Comparison of ENCODE assay signal across 28 cellular contexts in genomic region chr15:54776410-54776809, GRCh38.
"Had no signal": no experiment of that assay in that cellular context is flagged by ENCODE, and none has a peak within 500 bp of the region (broad histone marks: within the 10 kb centered on the region; RNA-seq: fewer than 3 reads in every experiment).

No MANE protein-coding gene starts in this region.

- H3K27ac ChIP-seq: colonic mucosa, coronary artery, dorsolateral prefrontal cortex, epithelial cell of prostate, esophagus muscularis mucosa, esophagus squamous epithelium, foreskin keratinocyte, gastrocnemius medialis, gastroesophageal sphincter, heart left ventricle, heart right ventricle had no signal

- H3K9me3 ChIP-seq: colonic mucosa, esophagus muscularis mucosa, esophagus squamous epithelium, gastrocnemius medialis, gastroesophageal sphincter, heart left ventricle, heart right ventricle had no signal

- H3K36me3 ChIP-seq: colonic mucosa, esophagus muscularis mucosa, esophagus squamous epithelium, gastrocnemius medialis, gastroesophageal sphincter, heart left ventricle, heart right ventricle had no signal

- DNase-seq: colonic mucosa; cortex of kidney; dermis blood vessel endothelial cell; dorsolateral prefrontal cortex; effector CD4-positive, alpha-beta T cell; effector CD8-positive, alpha-beta T cell; effector memory CD4-positive, alpha-beta T cell; effector memory CD8-positive, alpha-beta T cell; endodermal cell; erythroblast; esophagus squamous epithelium; foreskin fibroblast; foreskin keratinocyte; foreskin melanocyte; gastrocnemius medialis; glutamatergic neuron; head of caudate nucleus; heart left ventricle; heart right ventricle had no signal

- H3K27me3 ChIP-seq: colonic mucosa, dorsolateral prefrontal cortex, esophagus muscularis mucosa, esophagus squamous epithelium, foreskin keratinocyte, gastrocnemius medialis, gastroesophageal sphincter, heart left ventricle, heart right ventricle had no signal

- ATAC-seq: effector memory CD8-positive, alpha-beta T cell; esophagus mucosa; foreskin keratinocyte; gastrocnemius medialis; gastroesophageal sphincter; heart left ventricle; heart right ventricle had no signal

- FAIRE-seq: colon, endometrium, endothelial cell of umbilical vein, frontal cortex had no signal

- H3K4me3 ChIP-seq: colonic mucosa, coronary artery, dorsolateral prefrontal cortex, esophagus muscularis mucosa, esophagus squamous epithelium, gastrocnemius medialis, gastroesophageal sphincter, heart left ventricle, heart right ventricle had no signal

- H3K4me1 ChIP-seq: colonic mucosa, esophagus muscularis mucosa, esophagus squamous epithelium, foreskin keratinocyte, gastrocnemius medialis, gastroesophageal sphincter, heart left ventricle, heart right ventricle had no signal
